30 cellular contexts compared by ENCODE assay signal in the genomic region with DNA sequence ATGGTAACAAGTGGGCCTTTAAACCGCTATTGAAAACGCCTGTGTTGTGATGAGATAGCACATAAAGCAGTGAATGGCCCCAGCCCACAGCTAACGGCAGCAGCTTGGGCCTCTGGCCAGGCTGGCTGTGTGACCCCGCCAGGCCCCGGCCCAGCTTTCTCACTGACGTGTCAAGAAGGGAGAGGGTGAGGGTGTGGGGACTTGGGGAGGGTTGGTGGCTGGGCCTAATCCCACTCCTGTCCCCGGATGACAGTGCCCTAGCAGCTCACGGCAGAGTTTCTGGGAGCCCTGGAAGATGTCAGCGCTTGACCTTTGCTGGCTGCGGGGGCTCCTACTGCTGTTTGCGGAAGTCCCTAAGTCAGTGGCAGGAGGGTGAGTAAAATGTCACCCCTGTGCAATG.
"Had no signal": no experiment of that assay in that cellular context is flagged by ENCODE, and none has a peak within 500 bp of the region (broad histone marks: within the 10 kb centered on the region; RNA-seq: fewer than 3 reads in every experiment).

No MANE protein-coding gene starts in this region.

- H3K27me3 ChIP-seq: hepatocyte, left lung, neural progenitor cell, ovary, sigmoid colon, testis, thyroid gland, transverse colon, upper lobe of left lung, vagina had no signal

- H3K27ac Mint-ChIP-seq: nephron; neural progenitor cell; stimulated activated memory B cell treated with anti-CD40 and anti-IgM and Interleukin-4, amounts not matched to agents 10 μg/mL and 1 μg/mL and 100 μg/mL, for 72 hours; stimulated activated naive CD8-positive, alpha-beta T cell treated with anti-CD3 and anti-CD28 coated beads, Interleukin-15, amount 100 ng/mL, for 72 hours had no signal

- FAIRE-seq: small intestine had no signal

- H3K27ac ChIP-seq: heart right ventricle, hepatocyte, left lung, lower lobe of right lung, neural progenitor cell, ovary, prostate gland, sigmoid colon, testis, thyroid gland, transverse colon, upper lobe of left lung, vagina had no signal

- H3K36me3 Mint-ChIP-seq: neural progenitor cell; stimulated activated memory B cell treated with anti-CD40 and anti-IgM and Interleukin-4, amounts not matched to agents 10 μg/mL and 1 μg/mL and 100 μg/mL, for 72 hours had no signal

- H2AFZ ChIP-seq: hepatocyte, neural progenitor cell had no signal

- DNase-seq: heart right ventricle; islet precursor cell; kidney glomerular epithelial cell; left colon; lower lobe of right lung; mammary epithelial cell; mesenchymal stem cell; naive thymus-derived CD8-positive, alpha-beta T cell; ovary; retina; right cardiac atrium; small intestine; stimulated activated CD4-positive, alpha-beta T cell treated with anti-CD3 and anti-CD28 coated beads, Interleukin-1b, Interleukin-23, amount 100 ng/mL, for 48 hours; stimulated activated CD4-positive, alpha-beta T cell treated with anti-CD3 and anti-CD28 coated beads, Interleukin-2, amount 100 ng/mL, for 48 hours; stimulated activated CD4-positive, alpha-beta T cell treated with anti-CD3 and anti-CD28 coated beads, Interleukin-4, amount 100 ng/mL, for 4 hours; stimulated activated CD8-positive, alpha-beta memory T cell treated with anti-CD3 and anti-CD28 coated beads, Interleukin-4, amount 100 ng/mL, for 48 hours; stimulated activated naive CD4-positive, alpha-beta T cell treated with Interleukin-2 at 50 U/mL for 16 hours; stimulated activated naive CD8-positive, alpha-beta T cell treated with anti-CD3 and anti-CD28 coated beads, Interleukin-15, amount 100 ng/mL, for 72 hours; thyroid gland; transverse colon; upper lobe of left lung had no signal

- H3K36me3 ChIP-seq: heart right ventricle, left lung, lower lobe of right lung, neural progenitor cell, ovary, prostate gland, sigmoid colon, thyroid gland, transverse colon, upper lobe of left lung, vagina had no signal

- H3K9ac ChIP-seq: neural progenitor cell had no signal

- H3K4me1 ChIP-seq: heart right ventricle, left lung, lower lobe of right lung, neural progenitor cell, prostate gland, sigmoid colon, testis, thyroid gland, upper lobe of left lung, vagina had no signal

- H3K4me1 Mint-ChIP-seq: nephron; neural progenitor cell; stimulated activated memory B cell treated with anti-CD40 and anti-IgM and Interleukin-4, amounts not matched to agents 10 μg/mL and 1 μg/mL and 100 μg/mL, for 72 hours; stimulated activated naive CD8-positive, alpha-beta T cell treated with anti-CD3 and anti-CD28 coated beads, Interleukin-15, amount 100 ng/mL, for 72 hours had no signal

- H3K9me3 ChIP-seq: prostate gland, testis, thyroid gland, transverse colon, vagina had no signal

- ATAC-seq: heart right ventricle; left colon; left lung; naive thymus-derived CD8-positive, alpha-beta T cell; right cardiac atrium; stimulated activated memory B cell treated with anti-CD40 and anti-IgM and Interleukin-4, amounts not matched to agents 10 μg/mL and 1 μg/mL and 100 μg/mL, for 72 hours; stimulated activated naive CD8-positive, alpha-beta T cell treated with anti-CD3 and anti-CD28 coated beads, Interleukin-15, amount 100 ng/mL, for 72 hours had no signal

- H3K4me3 Mint-ChIP-seq: naive thymus-derived CD8-positive, alpha-beta T cell; nephron; neural progenitor cell; stimulated activated memory B cell treated with anti-CD40 and anti-IgM and Interleukin-4, amounts not matched to agents 10 μg/mL and 1 μg/mL and 100 μg/mL, for 72 hours; stimulated activated naive CD8-positive, alpha-beta T cell treated with anti-CD3 and anti-CD28 coated beads, Interleukin-15, amount 100 ng/mL, for 72 hours had no signal

- H3K79me2 ChIP-seq: hepatocyte had no signal

- H3K4me3 ChIP-seq: heart right ventricle, hepatocyte, left lung, lower lobe of right lung, neural progenitor cell, ovary, prostate gland, sigmoid colon, testis, thyroid gland, transverse colon, upper lobe of left lung, vagina had no signal

- H3K4me2 ChIP-seq: hepatocyte, neural progenitor cell had no signal
